Comparison of ENCODE assay signal across 8 cellular contexts in genomic region chr3:49295489-49296058, GRCh38. TPM values are rescaled to one million over a fixed set of nuclear protein-coding genes. Genes with fewer than 3 reads are reported as not detected.
DNase-seq lines count a peak whose midpoint lies in the region; ATAC-seq and TF ChIP-seq lines count a peak whose summit lies in the region.

No MANE protein-coding gene starts in this region.

- TF ChIP-seq EP300 in transverse colon (IDR thresholded peaks at IDR 0.05; ENCODE audit: low read depth): no peak

- H3K9me3 ChIP-seq in OCI-LY3 (ENCODE audit: insufficient read depth, low read length) (no peaks in the 10 kb centered on the region), transverse colon (no peaks in the 10 kb centered on the region)

- DNase-seq in SIG-M5 treated with dmso at 0.1 percent for 504 hours (lab: John Stamatoyannopoulos, UW; ENCODE audit: unreplicated experiment) (peak; percentile 24), SIG-M5 (lab: John Stamatoyannopoulos, UW) (no peak), astrocyte of the cerebellum (ENCODE audit: low read depth) (peak; percentile 15), left kidney (ENCODE audit: low read depth, low spot score) (peak; percentile 31), transverse colon (no peak)
- no peak for DNase-seq in activated CD4-positive, CD25-positive, alpha-beta regulatory T cell (lab: John Stamatoyannopoulos, UW)

- H3K79me2 ChIP-seq in OCI-LY3 (ENCODE audit: low read length): no peaks in the 10 kb centered on the region

- 77 to 78% methylated on average over 9 to 11 of the region's 11 CpGs for WGBS in transverse colon (ENCODE audit: low coverage in 1 of 2), 2 donors

- H3K27me3 ChIP-seq in OCI-LY3 (ENCODE audit: low read depth, low read length) (no peaks in the 10 kb centered on the region), transverse colon (no peaks in the 10 kb centered on the region)

- peak; percentile 82 for TF ChIP-seq CTCF in OCI-LY3 (IDR thresholded peaks at IDR 0.05; ENCODE audit: low read depth, low read length)
- peak; percentile 57 for TF ChIP-seq CTCF in astrocyte of the cerebellum (IDR thresholded peaks at IDR 0.05; ENCODE audit: low read depth, low read length, missing control alignments)
- TF ChIP-seq CTCF in transverse colon (IDR thresholded peaks at IDR 0.05): peak; percentile 42 to 61 (median 51)

- H3K36me3 ChIP-seq in OCI-LY3 (replicated peaks; ENCODE audit: low read depth, low read length): peaks cover 56% of the 10 kb centered on the region
- peaks cover 0 to 87% (median 31%) of the 10 kb centered on the region in 4 donors for H3K36me3 ChIP-seq in transverse colon

- no peak overlapping the region for H3K9ac ChIP-seq in OCI-LY3 (ENCODE audit: low read length)

- H3K27ac ChIP-seq in OCI-LY3 (ENCODE audit: low read length) (no peak overlapping the region), transverse colon (no peak overlapping the region)

- no peaks in the 10 kb centered on the region for H3K4me1 ChIP-seq in OCI-LY3 (ENCODE audit: low read length)
- H3K4me1 ChIP-seq in transverse colon: peaks cover 0 to 14% (median 5%) of the 10 kb centered on the region in 4 donors

- intact Hi-C loops in transverse colon (cut with DNase I; ENCODE audit: low total_unique reads): no loop called here

- ATAC-seq in GM21447 (IDR thresholded peaks at IDR 0.05; ENCODE audit: unreplicated experiment): no peak

- in situ Hi-C loops in astrocyte of the cerebellum (cut with HindIII; ENCODE audit: low sequenced_read_pairs): no loop called here
- in situ Hi-C loops in transverse colon (cut with MboI; ENCODE audit: low pct_ligation_motif_present in 1 of 4, low pct_unique_long_range_greater_than_20kb in 1 of 4, low sequenced_read_pairs in 3 of 4): no loop called here

- H3K4me2 ChIP-seq in OCI-LY3 (ENCODE audit: low read length): no peak overlapping the region

- no peaks in the 10 kb centered on the region for H4K20me1 ChIP-seq in OCI-LY3 (ENCODE audit: insufficient read depth, low read length)

- H2AFZ ChIP-seq in OCI-LY3 (ENCODE audit: low read depth, low read length): no peak overlapping the region

- no peak for TF ChIP-seq POLR2A in transverse colon (IDR thresholded peaks at IDR 0.05)

- H3K4me3 ChIP-seq in OCI-LY3 (ENCODE audit: low read length) (no peak overlapping the region), astrocyte of the cerebellum (ENCODE audit: low read depth, low read length) (no peak overlapping the region), transverse colon (no peak overlapping the region)

RNA-seq across cellular contexts. Expression of gene C3orf62, which starts 18.5 kb away (rescaled TPM):
- 10 to 100 TPM in 1 of 4 donors, 1 to 10 TPM in 3; 2.4 to 13.5 (median 5.3) TPM for total RNA-seq in transverse colon

RNA-seq across cellular contexts. Expression of gene USP4, which starts 44.3 kb away (rescaled TPM):
- total RNA-seq in transverse colon: 10 to 100 TPM; 11.1 to 39.6 (median 27.0) TPM

Comparison
In these comparisons a context has a peak if more than half of its experiments do, and no peak if none do; other contexts are left out.
1. DNase-seq: peak in SIG-M5 treated with dmso at 0.1 percent for 504 hours (single experiment), astrocyte of the cerebellum (single experiment) and left kidney (single experiment); none in SIG-M5 (single experiment), transverse colon (single experiment) and activated CD4-positive, CD25-positive, alpha-beta regulatory T cell (0 of 4).
2. Peak in every context shown above with its lines, with median percentiles within 50 percentile points of each other: CTCF ChIP-seq.